In the genomic region with DNA sequence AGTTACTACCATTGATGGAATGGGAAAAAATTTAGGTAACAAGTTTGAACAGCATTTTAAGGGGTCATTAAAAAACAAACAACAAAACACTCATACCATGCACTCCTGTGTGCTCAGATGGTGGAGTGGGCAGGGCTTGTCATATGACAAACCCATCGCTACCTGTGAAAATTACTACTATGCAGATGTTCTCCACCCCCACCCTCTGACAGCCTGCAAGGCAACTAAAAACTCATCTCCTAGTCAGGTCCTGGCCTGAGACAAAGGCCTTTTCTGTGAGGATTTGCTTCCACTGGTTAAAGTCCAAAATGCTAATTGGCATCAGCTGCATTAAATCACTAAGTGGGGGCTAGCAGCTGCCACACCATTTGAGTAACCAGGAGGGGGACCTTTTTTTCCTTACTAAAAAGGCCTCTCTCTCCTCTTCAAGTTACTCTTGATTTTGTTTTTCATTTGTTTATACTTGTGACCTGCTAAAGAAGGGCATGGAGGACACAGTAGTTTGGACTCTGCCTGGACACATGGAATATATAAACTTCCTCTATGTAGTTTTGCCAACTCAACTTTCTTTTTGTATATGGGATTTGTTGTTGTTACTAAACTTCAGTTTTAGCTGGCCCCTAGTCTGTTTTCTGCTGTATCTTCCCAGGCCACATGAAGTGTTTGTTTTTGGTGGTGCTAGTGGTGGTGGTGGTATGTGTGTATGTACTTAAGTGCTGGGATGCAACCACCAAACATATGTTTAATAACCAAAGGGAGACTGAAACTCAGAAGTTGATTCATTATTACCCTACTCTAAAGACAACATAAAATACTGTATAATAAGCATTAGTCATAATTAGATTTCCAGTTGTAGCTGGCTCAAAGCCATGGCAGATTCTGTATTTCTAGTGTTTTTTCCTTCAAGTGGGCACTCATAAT, we compare ENCODE assay signal across 8 cellular contexts.
DNase-seq lines count a peak whose midpoint lies in the region; ATAC-seq and TF ChIP-seq lines count a peak whose summit lies in the region.

No MANE protein-coding gene starts in this region.

- no peak overlapping the region for H2BK12ac ChIP-seq in neuronal stem cell (ENCODE audit: low read length)

- peak overlapping the region; percentile 67 to 72 for H3K27ac Mint-ChIP-seq in effector memory CD8-positive, alpha-beta T cell
- H3K27ac Mint-ChIP-seq in natural killer cell = peak overlapping the region in 1 of 2 donors; percentile 57

- H3K9ac ChIP-seq in neuronal stem cell (ENCODE audit: low read depth, low read length, poor library complexity) (no peak overlapping the region), colonic mucosa (ENCODE audit: low read depth in 2 of 2, low read length in 2 of 2) (no peak overlapping the region)

- H3K9me3 Mint-ChIP-seq in effector memory CD8-positive, alpha-beta T cell = no peaks in the 10 kb centered on the region
- no peaks in the 10 kb centered on the region for H3K9me3 Mint-ChIP-seq in natural killer cell

- no peak overlapping the region for H2BK15ac ChIP-seq in neuronal stem cell (ENCODE audit: low read length)

- no peak overlapping the region for H3K23ac ChIP-seq in neuronal stem cell (ENCODE audit: low read depth, low read length, poor library complexity)

- no peak overlapping the region for H2AFZ ChIP-seq in neuronal stem cell (ENCODE audit: low read length)

- no peak overlapping the region for H4K8ac ChIP-seq in neuronal stem cell (ENCODE audit: low read depth, low read length)

- no peaks in the 10 kb centered on the region for H3K27me3 ChIP-seq in neuronal stem cell (ENCODE audit: control insufficient read depth in 3 of 3, insufficient read depth in 3 of 3, low read depth in 1 of 3, low read length in 3 of 3)
- H3K27me3 ChIP-seq in colonic mucosa = no peaks in the 10 kb centered on the region

- no peaks in the 10 kb centered on the region for H3K27me3 Mint-ChIP-seq in effector memory CD8-positive, alpha-beta T cell
- no peaks in the 10 kb centered on the region for H3K27me3 Mint-ChIP-seq in natural killer cell (ENCODE audit: low read depth in 2 of 2)

- H3K36me3 Mint-ChIP-seq in effector memory CD8-positive, alpha-beta T cell (ENCODE audit: insufficient read depth) = peaks cover 4% of the 10 kb centered on the region
- no peaks in the 10 kb centered on the region for H3K36me3 Mint-ChIP-seq in natural killer cell

- H3K36me3 ChIP-seq in neuronal stem cell (replicated peaks in 1 of 2; ENCODE audit: control insufficient read depth in 2 of 2, insufficient read depth in 2 of 2, low read length in 2 of 2) = peaks cover 0 to 3% of the 10 kb centered on the region in 2 donors
- H3K36me3 ChIP-seq in colonic mucosa = no peaks in the 10 kb centered on the region

- H2AK5ac ChIP-seq in neuronal stem cell (ENCODE audit: low read depth, low read length) = no peak overlapping the region

- H3K9me3 ChIP-seq in neuronal stem cell (replicated peaks in 1 of 2; ENCODE audit: control insufficient read depth in 2 of 2, insufficient read depth in 1 of 2, low read depth in 1 of 2, low read length in 2 of 2) (no peaks in the 10 kb centered on the region), colonic mucosa (no peaks in the 10 kb centered on the region)

- H2BK120ac ChIP-seq in neuronal stem cell (ENCODE audit: low read depth, low read length) = no peak overlapping the region

- no peak overlapping the region for H2BK5ac ChIP-seq in neuronal stem cell (ENCODE audit: low read length)

- no peak overlapping the region for H3K14ac ChIP-seq in neuronal stem cell (ENCODE audit: low read length)

- H3K27ac ChIP-seq in neuronal stem cell (replicated peaks; ENCODE audit: low read length) (peak overlapping the region; percentile 73), colonic mucosa (no peak overlapping the region)

- peaks cover 2% of the 10 kb centered on the region for H3K79me1 ChIP-seq in neuronal stem cell (ENCODE audit: low read depth, low read length)

- H3K4me1 Mint-ChIP-seq in effector memory CD8-positive, alpha-beta T cell (ENCODE audit: low read depth in 2 of 2) = peaks cover 51 to 63% of the 10 kb centered on the region in 2 donors
- H3K4me1 Mint-ChIP-seq in natural killer cell = peaks cover 64 to 68% of the 10 kb centered on the region in 2 donors

- no peak for TF ChIP-seq POLR2A in erythroblast (IDR thresholded peaks at IDR 0.05; ENCODE audit: low read length)

- H3K18ac ChIP-seq in neuronal stem cell (ENCODE audit: low read length) = no peak overlapping the region

- no peak overlapping the region for H3K4me3 ChIP-seq in neuronal stem cell (ENCODE audit: low read length in 2 of 2)
- H3K4me3 ChIP-seq in colonic mucosa = no peak overlapping the region

- TF ChIP-seq CTCF in colonic mucosa (IDR thresholded peaks at IDR 0.05) = no peak
- no peak for TF ChIP-seq CTCF in natural killer cell (IDR thresholded peaks at IDR 0.05)

- H3K4me3 Mint-ChIP-seq in effector memory CD8-positive, alpha-beta T cell = no peak overlapping the region
- H3K4me3 Mint-ChIP-seq in natural killer cell = no peak overlapping the region

- H3K4ac ChIP-seq in neuronal stem cell (ENCODE audit: low read length) = no peak overlapping the region

- intact Hi-C loops in colonic mucosa (cut with DNase I) (no loop called here), natural killer cell (cut with micrococcal nuclease) (no loop called here)

- no CpG with 5 or more reads among the region's 1 CpG for WGBS in neuronal stem cell (ENCODE audit: extremely low coverage in 2 of 2, insufficient read length in 2 of 2, insufficient replicate concordance in 1 of 2), 2 donors

- peak overlapping the region; percentile 11 for H3K4me2 ChIP-seq in neuronal stem cell (ENCODE audit: insufficient read depth, low read length, poor library complexity, severe bottlenecking)

- peak; percentile 78 for DNase-seq in ELR (ENCODE audit: low read depth)
- DNase-seq in NCI-H526 treated with DMSO at 0.1 percent for 48 hours (lab: John Stamatoyannopoulos, UW) = peak; percentile 92
- no peak for DNase-seq in effector memory CD8-positive, alpha-beta T cell
- DNase-seq in neuronal stem cell (ENCODE audit: low spot score) = no peak
- no peak for DNase-seq in erythroblast (lab: John Stamatoyannopoulos, UW)
- no peak for DNase-seq in colonic mucosa
- DNase-seq in natural killer cell = no peak

- H3K4me1 ChIP-seq in neuronal stem cell (ENCODE audit: control insufficient read depth in 2 of 2, insufficient read depth in 1 of 2, low read depth in 1 of 2, low read length in 2 of 2) (peaks cover 5 to 26% of the 10 kb centered on the region in 2 donors), colonic mucosa (peaks cover 7% of the 10 kb centered on the region)

- ATAC-seq in effector memory CD8-positive, alpha-beta T cell (replicated peaks) = no peak
- ATAC-seq in GM19035 (IDR thresholded peaks at IDR 0.05; ENCODE audit: unreplicated experiment) (no peak), natural killer cell (no peak)

- no peak overlapping the region for H4K91ac ChIP-seq in neuronal stem cell (ENCODE audit: low read depth, low read length, poor library complexity)

Comparison
In these comparisons a context has a peak if more than half of its experiments do, and no peak if none do; other contexts are left out.
1. DNase-seq: peak in ELR (single experiment) and NCI-H526 treated with DMSO at 0.1 percent for 48 hours (single experiment); none in effector memory CD8-positive, alpha-beta T cell (0 of 3), neuronal stem cell (single experiment), erythroblast (0 of 2), colonic mucosa (single experiment) and natural killer cell (single experiment).